ENCODE assay signal across 1 cellular context in the genomic region with DNA sequence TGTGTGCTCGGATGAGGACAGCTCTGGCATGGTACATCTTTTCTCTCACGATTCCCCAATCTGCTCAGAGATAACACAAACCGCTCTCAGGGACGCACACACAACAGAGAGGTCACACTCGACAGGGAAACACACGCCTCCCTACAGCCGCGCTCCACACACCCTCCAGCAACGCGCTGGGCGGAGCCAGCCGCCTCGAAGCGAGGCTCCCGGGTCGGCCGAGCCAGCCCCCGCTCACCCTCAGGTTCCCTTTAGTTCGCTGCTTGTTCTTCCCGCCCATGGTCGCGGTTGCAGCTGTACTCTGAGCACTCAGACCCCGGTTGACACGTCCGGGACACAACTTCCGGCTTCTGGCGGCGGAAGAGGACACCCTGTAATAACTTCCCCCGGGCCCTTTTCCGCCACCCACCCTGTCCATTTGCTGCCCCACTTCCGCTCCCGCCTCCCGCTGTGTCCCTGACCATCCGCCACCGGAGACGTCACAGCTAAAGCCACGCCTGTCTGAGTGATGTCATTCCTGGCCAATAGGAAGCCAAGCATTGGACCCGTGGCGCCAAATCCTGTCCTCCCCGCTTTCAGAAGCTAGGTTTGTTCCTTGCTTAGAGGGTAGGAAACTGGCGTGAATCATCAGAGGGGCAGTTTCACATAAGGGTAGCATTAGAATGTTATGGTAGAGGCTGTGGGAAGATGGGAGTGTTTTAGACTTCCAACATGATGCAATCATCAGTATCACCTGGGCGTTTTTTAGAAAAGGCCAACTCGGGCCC.
A peak's percentile ranks its signal among the peaks of the same experiment; 100 is the strongest.
TF ChIP-seq lines count a peak whose summit lies in the region.

A gene with protein sequence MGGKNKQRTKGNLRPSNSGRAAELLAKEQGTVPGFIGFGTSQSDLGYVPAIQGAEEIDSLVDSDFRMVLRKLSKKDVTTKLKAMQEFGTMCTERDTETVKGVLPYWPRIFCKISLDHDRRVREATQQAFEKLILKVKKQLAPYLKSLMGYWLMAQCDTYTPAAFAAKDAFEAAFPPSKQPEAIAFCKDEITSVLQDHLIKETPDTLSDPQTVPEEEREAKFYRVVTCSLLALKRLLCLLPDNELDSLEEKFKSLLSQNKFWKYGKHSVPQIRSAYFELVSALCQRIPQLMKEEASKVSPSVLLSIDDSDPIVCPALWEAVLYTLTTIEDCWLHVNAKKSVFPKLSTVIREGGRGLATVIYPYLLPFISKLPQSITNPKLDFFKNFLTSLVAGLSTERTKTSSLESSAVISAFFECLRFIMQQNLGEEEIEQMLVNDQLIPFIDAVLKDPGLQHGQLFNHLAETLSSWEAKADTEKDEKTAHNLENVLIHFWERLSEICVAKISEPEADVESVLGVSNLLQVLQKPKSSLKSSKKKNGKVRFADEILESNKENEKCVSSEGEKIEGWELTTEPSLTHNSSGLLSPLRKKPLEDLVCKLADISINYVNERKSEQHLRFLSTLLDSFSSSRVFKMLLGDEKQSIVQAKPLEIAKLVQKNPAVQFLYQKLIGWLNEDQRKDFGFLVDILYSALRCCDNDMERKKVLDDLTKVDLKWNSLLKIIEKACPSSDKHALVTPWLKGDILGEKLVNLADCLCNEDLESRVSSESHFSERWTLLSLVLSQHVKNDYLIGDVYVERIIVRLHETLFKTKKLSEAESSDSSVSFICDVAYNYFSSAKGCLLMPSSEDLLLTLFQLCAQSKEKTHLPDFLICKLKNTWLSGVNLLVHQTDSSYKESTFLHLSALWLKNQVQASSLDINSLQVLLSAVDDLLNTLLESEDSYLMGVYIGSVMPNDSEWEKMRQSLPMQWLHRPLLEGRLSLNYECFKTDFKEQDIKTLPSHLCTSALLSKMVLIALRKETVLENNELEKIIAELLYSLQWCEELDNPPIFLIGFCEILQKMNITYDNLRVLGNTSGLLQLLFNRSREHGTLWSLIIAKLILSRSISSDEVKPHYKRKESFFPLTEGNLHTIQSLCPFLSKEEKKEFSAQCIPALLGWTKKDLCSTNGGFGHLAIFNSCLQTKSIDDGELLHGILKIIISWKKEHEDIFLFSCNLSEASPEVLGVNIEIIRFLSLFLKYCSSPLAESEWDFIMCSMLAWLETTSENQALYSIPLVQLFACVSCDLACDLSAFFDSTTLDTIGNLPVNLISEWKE (N-terminal part only) (minus strand): TSS at position 352 of the 767 bp plus-strand sequence. CDS start 72 bp downstream, at position 280.

TF ChIP-seq in HepG2, 621 proteins besides CTCF, POLR2A, EP300 and RAD21 (continued from another document and continues in another):
- TF ChIP-seq, protein P1, sequence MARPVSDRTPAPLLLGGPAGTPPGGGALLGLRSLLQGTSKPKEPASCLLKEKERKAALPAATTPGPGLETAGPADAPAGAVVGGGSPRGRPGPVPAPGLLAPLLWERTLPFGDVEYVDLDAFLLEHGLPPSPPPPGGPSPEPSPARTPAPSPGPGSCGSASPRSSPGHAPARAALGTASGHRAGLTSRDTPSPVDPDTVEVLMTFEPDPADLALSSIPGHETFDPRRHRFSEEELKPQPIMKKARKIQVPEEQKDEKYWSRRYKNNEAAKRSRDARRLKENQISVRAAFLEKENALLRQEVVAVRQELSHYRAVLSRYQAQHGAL (CRISPR knock-in tag; IDR thresholded peaks at IDR 0.05; ENCODE audit: not compliant biosample characterization): peak; percentile 34
- TF ChIP-seq NR3C1 (CRISPR knock-in tag; IDR thresholded peaks at IDR 0.05): no peak
- TF ChIP-seq, protein P2, sequence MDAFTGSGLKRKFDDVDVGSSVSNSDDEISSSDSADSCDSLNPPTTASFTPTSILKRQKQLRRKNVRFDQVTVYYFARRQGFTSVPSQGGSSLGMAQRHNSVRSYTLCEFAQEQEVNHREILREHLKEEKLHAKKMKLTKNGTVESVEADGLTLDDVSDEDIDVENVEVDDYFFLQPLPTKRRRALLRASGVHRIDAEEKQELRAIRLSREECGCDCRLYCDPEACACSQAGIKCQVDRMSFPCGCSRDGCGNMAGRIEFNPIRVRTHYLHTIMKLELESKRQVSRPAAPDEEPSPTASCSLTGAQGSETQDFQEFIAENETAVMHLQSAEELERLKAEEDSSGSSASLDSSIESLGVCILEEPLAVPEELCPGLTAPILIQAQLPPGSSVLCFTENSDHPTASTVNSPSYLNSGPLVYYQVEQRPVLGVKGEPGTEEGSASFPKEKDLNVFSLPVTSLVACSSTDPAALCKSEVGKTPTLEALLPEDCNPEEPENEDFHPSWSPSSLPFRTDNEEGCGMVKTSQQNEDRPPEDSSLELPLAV (CRISPR knock-in tag; conservative IDR thresholded peaks at IDR 0.05; ENCODE audit: low read depth): no peak
- no peak for TF ChIP-seq HDAC6 (IDR thresholded peaks at IDR 0.05; ENCODE audit: low read depth, low read length)
- TF ChIP-seq ONECUT2 (CRISPR knock-in tag; IDR thresholded peaks at IDR 0.05): no peak
- no peak for TF ChIP-seq ZNF550 (CRISPR knock-in tag; IDR thresholded peaks at IDR 0.05; ENCODE audit: borderline replicate concordance)
- peak; percentile 54; the same call in 1 of the 2 replicates for TF ChIP-seq KDM5B (CRISPR knock-in tag; IDR thresholded peaks at IDR 0.05; ENCODE audit: borderline replicate concordance)
- TF ChIP-seq THYN1 (CRISPR knock-in tag; IDR thresholded peaks at IDR 0.05; ENCODE audit: borderline replicate concordance, low read depth): no peak
- no peak for TF ChIP-seq ZEB1 (IDR thresholded peaks at IDR 0.05; ENCODE audit: insufficient replicate concordance, low read depth)
- TF ChIP-seq, protein P3, sequence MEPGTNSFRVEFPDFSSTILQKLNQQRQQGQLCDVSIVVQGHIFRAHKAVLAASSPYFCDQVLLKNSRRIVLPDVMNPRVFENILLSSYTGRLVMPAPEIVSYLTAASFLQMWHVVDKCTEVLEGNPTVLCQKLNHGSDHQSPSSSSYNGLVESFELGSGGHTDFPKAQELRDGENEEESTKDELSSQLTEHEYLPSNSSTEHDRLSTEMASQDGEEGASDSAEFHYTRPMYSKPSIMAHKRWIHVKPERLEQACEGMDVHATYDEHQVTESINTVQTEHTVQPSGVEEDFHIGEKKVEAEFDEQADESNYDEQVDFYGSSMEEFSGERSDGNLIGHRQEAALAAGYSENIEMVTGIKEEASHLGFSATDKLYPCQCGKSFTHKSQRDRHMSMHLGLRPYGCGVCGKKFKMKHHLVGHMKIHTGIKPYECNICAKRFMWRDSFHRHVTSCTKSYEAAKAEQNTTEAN (CRISPR knock-in tag; conservative IDR thresholded peaks at IDR 0.05): no peak
- peak; percentile 69; the same call in 1 of the 2 replicates for TF ChIP-seq ISL2 (CRISPR knock-in tag; IDR thresholded peaks at IDR 0.05)
- TF ChIP-seq, protein P4, sequence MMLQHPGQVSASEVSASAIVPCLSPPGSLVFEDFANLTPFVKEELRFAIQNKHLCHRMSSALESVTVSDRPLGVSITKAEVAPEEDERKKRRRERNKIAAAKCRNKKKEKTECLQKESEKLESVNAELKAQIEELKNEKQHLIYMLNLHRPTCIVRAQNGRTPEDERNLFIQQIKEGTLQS (CRISPR knock-in tag; IDR thresholded peaks at IDR 0.05): peak; percentile 36; the same call in 1 of the 2 replicates
- TF ChIP-seq NCOA5 (CRISPR knock-in tag; IDR thresholded peaks at IDR 0.05): no peak
- TF ChIP-seq SAP130 (CRISPR knock-in tag; IDR thresholded peaks at IDR 0.05; ENCODE audit: low read depth): peak; percentile 96
- TF ChIP-seq ETV6 (CRISPR knock-in tag; conservative IDR thresholded peaks at IDR 0.05): no peak
- peak; percentile 65; the same call in 1 of the 2 replicates for TF ChIP-seq KAT7 (CRISPR knock-in tag; IDR thresholded peaks at IDR 0.05; ENCODE audit: borderline replicate concordance)
- peak; percentile 99 for TF ChIP-seq KAT8 (CRISPR knock-in tag; IDR thresholded peaks at IDR 0.05)
- TF ChIP-seq ZBTB20 (CRISPR knock-in tag; IDR thresholded peaks at IDR 0.05; ENCODE audit: borderline replicate concordance, low read depth): 0 out of 2 replicates have a peak, but pooled peaks have one; percentile 63
- TF ChIP-seq, protein P5, sequence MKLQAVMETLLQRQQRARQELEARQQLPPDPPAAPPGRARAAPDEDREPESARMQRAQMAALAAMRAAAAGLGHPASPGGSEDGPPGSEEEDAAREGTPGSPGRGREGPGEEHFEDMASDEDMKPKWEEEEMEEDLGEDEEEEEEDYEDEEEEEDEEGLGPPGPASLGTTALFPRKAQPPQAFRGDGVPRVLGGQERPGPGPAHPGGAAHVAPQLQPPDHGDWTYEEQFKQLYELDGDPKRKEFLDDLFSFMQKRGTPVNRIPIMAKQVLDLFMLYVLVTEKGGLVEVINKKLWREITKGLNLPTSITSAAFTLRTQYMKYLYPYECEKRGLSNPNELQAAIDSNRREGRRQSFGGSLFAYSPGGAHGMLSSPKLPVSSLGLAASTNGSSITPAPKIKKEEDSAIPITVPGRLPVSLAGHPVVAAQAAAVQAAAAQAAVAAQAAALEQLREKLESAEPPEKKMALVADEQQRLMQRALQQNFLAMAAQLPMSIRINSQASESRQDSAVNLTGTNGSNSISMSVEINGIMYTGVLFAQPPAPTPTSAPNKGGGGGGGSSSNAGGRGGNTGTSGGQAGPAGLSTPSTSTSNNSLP (IDR thresholded peaks at IDR 0.05; ENCODE audit: low read depth, low read length): no peak
- TF ChIP-seq ZNF563 (CRISPR knock-in tag; IDR thresholded peaks at IDR 0.05): peak; percentile 40; the same call in 1 of the 2 replicates
- TF ChIP-seq GABPA (IDR thresholded peaks at IDR 0.05; ENCODE audit: low read depth, low read length): peak; percentile 100
- TF ChIP-seq GABPA (CRISPR knock-in tag; IDR thresholded peaks at IDR 0.05; ENCODE audit: low read depth): peak; percentile 100
- TF ChIP-seq, protein P6, sequence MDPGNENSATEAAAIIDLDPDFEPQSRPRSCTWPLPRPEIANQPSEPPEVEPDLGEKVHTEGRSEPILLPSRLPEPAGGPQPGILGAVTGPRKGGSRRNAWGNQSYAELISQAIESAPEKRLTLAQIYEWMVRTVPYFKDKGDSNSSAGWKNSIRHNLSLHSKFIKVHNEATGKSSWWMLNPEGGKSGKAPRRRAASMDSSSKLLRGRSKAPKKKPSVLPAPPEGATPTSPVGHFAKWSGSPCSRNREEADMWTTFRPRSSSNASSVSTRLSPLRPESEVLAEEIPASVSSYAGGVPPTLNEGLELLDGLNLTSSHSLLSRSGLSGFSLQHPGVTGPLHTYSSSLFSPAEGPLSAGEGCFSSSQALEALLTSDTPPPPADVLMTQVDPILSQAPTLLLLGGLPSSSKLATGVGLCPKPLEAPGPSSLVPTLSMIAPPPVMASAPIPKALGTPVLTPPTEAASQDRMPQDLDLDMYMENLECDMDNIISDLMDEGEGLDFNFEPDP (CRISPR knock-in tag; conservative IDR thresholded peaks at IDR 0.05): no peak
- peak; percentile 87; the same call in 1 of the 2 replicates for TF ChIP-seq ZNF232 (CRISPR knock-in tag; IDR thresholded peaks at IDR 0.05; ENCODE audit: borderline replicate concordance)
- TF ChIP-seq SPEN (CRISPR knock-in tag; IDR thresholded peaks at IDR 0.05; ENCODE audit: low read depth): peak; percentile 80
- TF ChIP-seq ZNF670 (CRISPR knock-in tag; IDR thresholded peaks at IDR 0.05; ENCODE audit: borderline replicate concordance): no peak
- peak; percentile 83 for TF ChIP-seq ZNF292 (CRISPR knock-in tag; IDR thresholded peaks at IDR 0.05; ENCODE audit: borderline replicate concordance, low read depth)
- no peak for TF ChIP-seq CENPX (CRISPR knock-in tag; IDR thresholded peaks at IDR 0.05)
- TF ChIP-seq NR1H2 (CRISPR knock-in tag; IDR thresholded peaks at IDR 0.05; ENCODE audit: borderline replicate concordance, low read depth): no peak
- peak; percentile 55 for TF ChIP-seq HNF4A (CRISPR knock-in tag; IDR thresholded peaks at IDR 0.05)
- TF ChIP-seq FOSL2 (CRISPR knock-in tag; IDR thresholded peaks at IDR 0.05): peak; percentile 56
- peak; percentile 94 for TF ChIP-seq ZSCAN31 (CRISPR knock-in tag; IDR thresholded peaks at IDR 0.05; ENCODE audit: low read depth)
- TF ChIP-seq ZNF709 (CRISPR knock-in tag; IDR thresholded peaks at IDR 0.05): no peak
- no peak; the same call in 1 of the 2 replicates for TF ChIP-seq MIXL1 (CRISPR knock-in tag; IDR thresholded peaks at IDR 0.05)
- TF ChIP-seq HNRNPH1 (optimal IDR thresholded peaks at IDR 0.05; ENCODE audit: low read depth, low read length): no peak
- TF ChIP-seq GTF2F1 (IDR thresholded peaks at IDR 0.05; ENCODE audit: low read length): 0 out of 2 replicates have a peak, but pooled peaks have one; percentile 12
- no peak for TF ChIP-seq NKX3-1 (CRISPR knock-in tag; IDR thresholded peaks at IDR 0.05)
- TF ChIP-seq ZBTB42 (CRISPR knock-in tag; IDR thresholded peaks at IDR 0.05): no peak
- TF ChIP-seq HHEX (CRISPR knock-in tag; IDR thresholded peaks at IDR 0.05): no peak
- TF ChIP-seq ZNF12 (CRISPR knock-in tag; IDR thresholded peaks at IDR 0.05): 0 out of 2 replicates have a peak, but pooled peaks have one; percentile 30
- TF ChIP-seq ZNF724P (CRISPR knock-in tag; IDR thresholded peaks at IDR 0.05; ENCODE audit: borderline replicate concordance): no peak
- TF ChIP-seq, protein P7, sequence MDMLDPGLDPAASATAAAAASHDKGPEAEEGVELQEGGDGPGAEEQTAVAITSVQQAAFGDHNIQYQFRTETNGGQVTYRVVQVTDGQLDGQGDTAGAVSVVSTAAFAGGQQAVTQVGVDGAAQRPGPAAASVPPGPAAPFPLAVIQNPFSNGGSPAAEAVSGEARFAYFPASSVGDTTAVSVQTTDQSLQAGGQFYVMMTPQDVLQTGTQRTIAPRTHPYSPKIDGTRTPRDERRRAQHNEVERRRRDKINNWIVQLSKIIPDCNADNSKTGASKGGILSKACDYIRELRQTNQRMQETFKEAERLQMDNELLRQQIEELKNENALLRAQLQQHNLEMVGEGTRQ (IDR thresholded peaks at IDR 0.05; ENCODE audit: low read depth, low read length): peak; percentile 41; the same call in 1 of the 2 replicates
- TF ChIP-seq, protein P7 (CRISPR knock-in tag; IDR thresholded peaks at IDR 0.05; ENCODE audit: borderline replicate concordance): no peak
- peak; percentile 47; the same call in 1 of the 2 replicates for TF ChIP-seq HDAC2 (CRISPR knock-in tag; IDR thresholded peaks at IDR 0.05)
- TF ChIP-seq RARG (CRISPR knock-in tag; IDR thresholded peaks at IDR 0.05; ENCODE audit: low read depth): no peak
- TF ChIP-seq ZNF891 (CRISPR knock-in tag; IDR thresholded peaks at IDR 0.05): 0 out of 2 replicates have a peak, but pooled peaks have one; percentile 64
- TF ChIP-seq CBX1 (IDR thresholded peaks at IDR 0.05; ENCODE audit: low read depth): no peak
- no peak for TF ChIP-seq AGO1 (IDR thresholded peaks at IDR 0.05; ENCODE audit: low read depth, low read length, poor library complexity, severe bottlenecking)
- peak; percentile 78; the same call in 1 of the 2 replicates for TF ChIP-seq JUN (CRISPR knock-in tag; IDR thresholded peaks at IDR 0.05)
- no peak for TF ChIP-seq MZF1 (CRISPR knock-in tag; IDR thresholded peaks at IDR 0.05; ENCODE audit: borderline replicate concordance)
- no peak for TF ChIP-seq ZNF180 (CRISPR knock-in tag; IDR thresholded peaks at IDR 0.05; ENCODE audit: borderline replicate concordance, low read depth)
- no peak for TF ChIP-seq ZNF749 (CRISPR knock-in tag; IDR thresholded peaks at IDR 0.05; ENCODE audit: borderline replicate concordance)
- TF ChIP-seq ZNF432 (CRISPR knock-in tag; IDR thresholded peaks at IDR 0.05; ENCODE audit: borderline replicate concordance): no peak
